2 cellular contexts compared by ENCODE assay signal in genomic region chr4:78778530-78778929, GRCh38.
TF ChIP-seq lines count a peak whose summit lies in the region.

No MANE protein-coding gene starts in this region.

TF ChIP-seq in A549, 52 proteins besides CTCF, POLR2A, EP300 and RAD21:
- no peak for TF ChIP-seq KDM1A (IDR thresholded peaks at IDR 0.05; ENCODE audit: low read depth)
- no peak for TF ChIP-seq ZFP36 (IDR thresholded peaks at IDR 0.05; ENCODE audit: borderline replicate concordance, partially characterized antibody)
- TF ChIP-seq SREBF2 (IDR thresholded peaks at IDR 0.05), result no peak
- TF ChIP-seq HMGXB4 (CRISPR knock-in tag; IDR thresholded peaks at IDR 0.05; ENCODE audit: borderline replicate concordance), result no peak
- TF ChIP-seq, protein P1, sequence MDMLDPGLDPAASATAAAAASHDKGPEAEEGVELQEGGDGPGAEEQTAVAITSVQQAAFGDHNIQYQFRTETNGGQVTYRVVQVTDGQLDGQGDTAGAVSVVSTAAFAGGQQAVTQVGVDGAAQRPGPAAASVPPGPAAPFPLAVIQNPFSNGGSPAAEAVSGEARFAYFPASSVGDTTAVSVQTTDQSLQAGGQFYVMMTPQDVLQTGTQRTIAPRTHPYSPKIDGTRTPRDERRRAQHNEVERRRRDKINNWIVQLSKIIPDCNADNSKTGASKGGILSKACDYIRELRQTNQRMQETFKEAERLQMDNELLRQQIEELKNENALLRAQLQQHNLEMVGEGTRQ (IDR thresholded peaks at IDR 0.05), result no peak
- TF ChIP-seq HOXA7 (CRISPR knock-in tag; IDR thresholded peaks at IDR 0.05), result no peak
- no peak for TF ChIP-seq NR3C1 (IDR thresholded peaks at IDR 0.05)

TF ChIP-seq in K562, 482 proteins besides CTCF, POLR2A, EP300 and RAD21 (continues in another document):
- TF ChIP-seq, protein P2, sequence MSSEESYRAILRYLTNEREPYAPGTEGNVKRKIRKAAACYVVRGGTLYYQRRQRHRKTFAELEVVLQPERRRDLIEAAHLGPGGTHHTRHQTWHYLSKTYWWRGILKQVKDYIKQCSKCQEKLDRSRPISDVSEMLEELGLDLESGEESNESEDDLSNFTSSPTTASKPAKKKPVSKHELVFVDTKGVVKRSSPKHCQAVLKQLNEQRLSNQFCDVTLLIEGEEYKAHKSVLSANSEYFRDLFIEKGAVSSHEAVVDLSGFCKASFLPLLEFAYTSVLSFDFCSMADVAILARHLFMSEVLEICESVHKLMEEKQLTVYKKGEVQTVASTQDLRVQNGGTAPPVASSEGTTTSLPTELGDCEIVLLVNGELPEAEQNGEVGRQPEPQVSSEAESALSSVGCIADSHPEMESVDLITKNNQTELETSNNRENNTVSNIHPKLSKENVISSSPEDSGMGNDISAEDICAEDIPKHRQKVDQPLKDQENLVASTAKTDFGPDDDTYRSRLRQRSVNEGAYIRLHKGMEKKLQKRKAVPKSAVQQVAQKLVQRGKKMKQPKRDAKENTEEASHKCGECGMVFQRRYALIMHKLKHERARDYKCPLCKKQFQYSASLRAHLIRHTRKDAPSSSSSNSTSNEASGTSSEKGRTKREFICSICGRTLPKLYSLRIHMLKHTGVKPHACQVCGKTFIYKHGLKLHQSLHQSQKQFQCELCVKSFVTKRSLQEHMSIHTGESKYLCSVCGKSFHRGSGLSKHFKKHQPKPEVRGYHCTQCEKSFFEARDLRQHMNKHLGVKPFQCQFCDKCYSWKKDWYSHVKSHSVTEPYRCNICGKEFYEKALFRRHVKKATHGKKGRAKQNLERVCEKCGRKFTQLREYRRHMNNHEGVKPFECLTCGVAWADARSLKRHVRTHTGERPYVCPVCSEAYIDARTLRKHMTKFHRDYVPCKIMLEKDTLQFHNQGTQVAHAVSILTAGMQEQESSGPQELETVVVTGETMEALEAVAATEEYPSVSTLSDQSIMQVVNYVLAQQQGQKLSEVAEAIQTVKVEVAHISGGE (CRISPR knock-in tag; IDR thresholded peaks at IDR 0.05), result no peak
- TF ChIP-seq MGA (IDR thresholded peaks at IDR 0.05) (no peak), YY1 (IDR thresholded peaks at IDR 0.05; ENCODE audit: borderline replicate concordance in 1 of 3, control insufficient read depth in 1 of 3, extremely low read depth in 1 of 3, insufficient read depth in 3 of 3, insufficient read length in 1 of 3, insufficient replicate concordance in 2 of 3, low read depth in 1 of 3, low read length in 2 of 3) (no peak), NRF1 (conservative IDR thresholded peaks at IDR 0.05 in 1 of 2, IDR thresholded peaks at IDR 0.05 in 1 of 2) (no peak), ZBTB1 (CRISPR knock-in tag; IDR thresholded peaks at IDR 0.05; ENCODE audit: borderline replicate concordance, low read depth) (no peak), SMAD4 (CRISPR knock-in tag; conservative IDR thresholded peaks at IDR 0.05) (no peak), MLLT1 (IDR thresholded peaks at IDR 0.05) (peak in 1 of 2 experiments; percentile 82; a peak in 2 of 4 replicates), KLF10 (CRISPR knock-in tag; IDR thresholded peaks at IDR 0.05) (no peak), ZBTB2 (IDR thresholded peaks at IDR 0.05) (no peak), KDM5B (IDR thresholded peaks at IDR 0.05; ENCODE audit: insufficient replicate concordance, low read depth, low read length) (peak; percentile 42), ZC3H11A (IDR thresholded peaks at IDR 0.05; ENCODE audit: low read depth, low read length) (no peak)
- TF ChIP-seq, protein P3, sequence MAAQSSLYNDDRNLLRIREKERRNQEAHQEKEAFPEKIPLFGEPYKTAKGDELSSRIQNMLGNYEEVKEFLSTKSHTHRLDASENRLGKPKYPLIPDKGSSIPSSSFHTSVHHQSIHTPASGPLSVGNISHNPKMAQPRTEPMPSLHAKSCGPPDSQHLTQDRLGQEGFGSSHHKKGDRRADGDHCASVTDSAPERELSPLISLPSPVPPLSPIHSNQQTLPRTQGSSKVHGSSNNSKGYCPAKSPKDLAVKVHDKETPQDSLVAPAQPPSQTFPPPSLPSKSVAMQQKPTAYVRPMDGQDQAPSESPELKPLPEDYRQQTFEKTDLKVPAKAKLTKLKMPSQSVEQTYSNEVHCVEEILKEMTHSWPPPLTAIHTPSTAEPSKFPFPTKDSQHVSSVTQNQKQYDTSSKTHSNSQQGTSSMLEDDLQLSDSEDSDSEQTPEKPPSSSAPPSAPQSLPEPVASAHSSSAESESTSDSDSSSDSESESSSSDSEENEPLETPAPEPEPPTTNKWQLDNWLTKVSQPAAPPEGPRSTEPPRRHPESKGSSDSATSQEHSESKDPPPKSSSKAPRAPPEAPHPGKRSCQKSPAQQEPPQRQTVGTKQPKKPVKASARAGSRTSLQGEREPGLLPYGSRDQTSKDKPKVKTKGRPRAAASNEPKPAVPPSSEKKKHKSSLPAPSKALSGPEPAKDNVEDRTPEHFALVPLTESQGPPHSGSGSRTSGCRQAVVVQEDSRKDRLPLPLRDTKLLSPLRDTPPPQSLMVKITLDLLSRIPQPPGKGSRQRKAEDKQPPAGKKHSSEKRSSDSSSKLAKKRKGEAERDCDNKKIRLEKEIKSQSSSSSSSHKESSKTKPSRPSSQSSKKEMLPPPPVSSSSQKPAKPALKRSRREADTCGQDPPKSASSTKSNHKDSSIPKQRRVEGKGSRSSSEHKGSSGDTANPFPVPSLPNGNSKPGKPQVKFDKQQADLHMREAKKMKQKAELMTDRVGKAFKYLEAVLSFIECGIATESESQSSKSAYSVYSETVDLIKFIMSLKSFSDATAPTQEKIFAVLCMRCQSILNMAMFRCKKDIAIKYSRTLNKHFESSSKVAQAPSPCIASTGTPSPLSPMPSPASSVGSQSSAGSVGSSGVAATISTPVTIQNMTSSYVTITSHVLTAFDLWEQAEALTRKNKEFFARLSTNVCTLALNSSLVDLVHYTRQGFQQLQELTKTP (IDR thresholded peaks at IDR 0.05; ENCODE audit: low read depth in 1 of 2, partially characterized antibody in 2 of 2), result peak in 1 of 2 experiments; percentile 50
- TF ChIP-seq, protein P4, sequence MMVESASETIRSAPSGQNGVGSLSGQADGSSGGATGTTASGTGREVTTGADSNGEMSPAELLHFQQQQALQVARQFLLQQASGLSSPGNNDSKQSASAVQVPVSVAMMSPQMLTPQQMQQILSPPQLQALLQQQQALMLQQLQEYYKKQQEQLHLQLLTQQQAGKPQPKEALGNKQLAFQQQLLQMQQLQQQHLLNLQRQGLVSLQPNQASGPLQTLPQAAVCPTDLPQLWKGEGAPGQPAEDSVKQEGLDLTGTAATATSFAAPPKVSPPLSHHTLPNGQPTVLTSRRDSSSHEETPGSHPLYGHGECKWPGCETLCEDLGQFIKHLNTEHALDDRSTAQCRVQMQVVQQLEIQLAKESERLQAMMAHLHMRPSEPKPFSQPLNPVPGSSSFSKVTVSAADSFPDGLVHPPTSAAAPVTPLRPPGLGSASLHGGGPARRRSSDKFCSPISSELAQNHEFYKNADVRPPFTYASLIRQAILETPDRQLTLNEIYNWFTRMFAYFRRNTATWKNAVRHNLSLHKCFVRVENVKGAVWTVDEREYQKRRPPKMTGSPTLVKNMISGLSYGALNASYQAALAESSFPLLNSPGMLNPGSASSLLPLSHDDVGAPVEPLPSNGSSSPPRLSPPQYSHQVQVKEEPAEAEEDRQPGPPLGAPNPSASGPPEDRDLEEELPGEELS (CRISPR knock-in tag; IDR thresholded peaks at IDR 0.05; ENCODE audit: borderline replicate concordance), result no peak
- TF ChIP-seq, protein P5, sequence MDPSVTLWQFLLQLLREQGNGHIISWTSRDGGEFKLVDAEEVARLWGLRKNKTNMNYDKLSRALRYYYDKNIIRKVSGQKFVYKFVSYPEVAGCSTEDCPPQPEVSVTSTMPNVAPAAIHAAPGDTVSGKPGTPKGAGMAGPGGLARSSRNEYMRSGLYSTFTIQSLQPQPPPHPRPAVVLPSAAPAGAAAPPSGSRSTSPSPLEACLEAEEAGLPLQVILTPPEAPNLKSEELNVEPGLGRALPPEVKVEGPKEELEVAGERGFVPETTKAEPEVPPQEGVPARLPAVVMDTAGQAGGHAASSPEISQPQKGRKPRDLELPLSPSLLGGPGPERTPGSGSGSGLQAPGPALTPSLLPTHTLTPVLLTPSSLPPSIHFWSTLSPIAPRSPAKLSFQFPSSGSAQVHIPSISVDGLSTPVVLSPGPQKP (CRISPR knock-in tag; IDR thresholded peaks at IDR 0.05), result no peak
